1 cellular context compared by ENCODE assay signal in genomic region chr17:3903881-3904286, GRCh38.
TF ChIP-seq lines count a peak whose summit lies in the region.

No MANE protein-coding gene starts in this region.

TF ChIP-seq in HepG2, 621 proteins besides CTCF, POLR2A, EP300 and RAD21 (continued from another document and continues in another):
- no peak for TF ChIP-seq ZNF142 (CRISPR knock-in tag; IDR thresholded peaks at IDR 0.05)
- no peak for TF ChIP-seq ZSCAN31 (CRISPR knock-in tag; IDR thresholded peaks at IDR 0.05; ENCODE audit: low read depth)
- TF ChIP-seq POGK (CRISPR knock-in tag; conservative IDR thresholded peaks at IDR 0.05): no peak
- no peak for TF ChIP-seq MYPOP (CRISPR knock-in tag; IDR thresholded peaks at IDR 0.05)
- TF ChIP-seq MZF1 (CRISPR knock-in tag; IDR thresholded peaks at IDR 0.05; ENCODE audit: borderline replicate concordance): no peak
- no peak for TF ChIP-seq GMEB2 (CRISPR knock-in tag; IDR thresholded peaks at IDR 0.05; ENCODE audit: low read depth)
- TF ChIP-seq ZNF138 (CRISPR knock-in tag; IDR thresholded peaks at IDR 0.05; ENCODE audit: low read depth): no peak
- TF ChIP-seq ZNF292 (CRISPR knock-in tag; IDR thresholded peaks at IDR 0.05; ENCODE audit: borderline replicate concordance, low read depth): no peak
- TF ChIP-seq ZNF569 (CRISPR knock-in tag; IDR thresholded peaks at IDR 0.05; ENCODE audit: borderline replicate concordance): no peak
- no peak for TF ChIP-seq KDM3A (CRISPR knock-in tag; IDR thresholded peaks at IDR 0.05; ENCODE audit: low read depth)
- peak; percentile 18; the same call in 1 of the 2 replicates for TF ChIP-seq ATF7 (IDR thresholded peaks at IDR 0.05)
- TF ChIP-seq ATF7 (CRISPR knock-in tag; IDR thresholded peaks at IDR 0.05): no peak
- TF ChIP-seq TGIF2 (CRISPR knock-in tag; IDR thresholded peaks at IDR 0.05): 0 out of 2 replicates have a peak, but pooled peaks have one; percentile 41
- no peak for TF ChIP-seq SIN3A (IDR thresholded peaks at IDR 0.05; ENCODE audit: borderline replicate concordance, low read depth, low read length)
- no peak for TF ChIP-seq NR0B2 (CRISPR knock-in tag; IDR thresholded peaks at IDR 0.05)
- no peak for TF ChIP-seq MYNN (CRISPR knock-in tag; IDR thresholded peaks at IDR 0.05; ENCODE audit: low read depth)
- TF ChIP-seq ZNF331 (CRISPR knock-in tag; IDR thresholded peaks at IDR 0.05): no peak
- TF ChIP-seq MTF2 (CRISPR knock-in tag; IDR thresholded peaks at IDR 0.05; ENCODE audit: borderline replicate concordance): peak; percentile 61; the same call in 1 of the 2 replicates
- TF ChIP-seq ZNF841 (CRISPR knock-in tag; IDR thresholded peaks at IDR 0.05; ENCODE audit: borderline replicate concordance): no peak
- TF ChIP-seq ZNF451 (CRISPR knock-in tag; IDR thresholded peaks at IDR 0.05): no peak
- TF ChIP-seq IRF2 (CRISPR knock-in tag; IDR thresholded peaks at IDR 0.05): no peak
- no peak for TF ChIP-seq KLF9 (CRISPR knock-in tag; IDR thresholded peaks at IDR 0.05; ENCODE audit: low read depth)
- TF ChIP-seq CENPBD1 (CRISPR knock-in tag; IDR thresholded peaks at IDR 0.05; ENCODE audit: borderline replicate concordance, low read depth): no peak
- no peak for TF ChIP-seq FIP1L1 (IDR thresholded peaks at IDR 0.05; ENCODE audit: borderline replicate concordance, insufficient read depth, low read depth, low read length)
- TF ChIP-seq EEA1 (CRISPR knock-in tag; IDR thresholded peaks at IDR 0.05; ENCODE audit: borderline replicate concordance): no peak
- no peak for TF ChIP-seq ARNT (IDR thresholded peaks at IDR 0.05)
- TF ChIP-seq CBX2 (IDR thresholded peaks at IDR 0.05; ENCODE audit: low read depth, low read length): no peak
- no peak for TF ChIP-seq CBX2 (CRISPR knock-in tag; IDR thresholded peaks at IDR 0.05; ENCODE audit: low read depth)
- TF ChIP-seq ZNF574 (CRISPR knock-in tag; IDR thresholded peaks at IDR 0.05): 0 out of 2 replicates have a peak, but pooled peaks have one; percentile 13
- TF ChIP-seq BATF2 (CRISPR knock-in tag; IDR thresholded peaks at IDR 0.05): no peak
- TF ChIP-seq ZSCAN30 (CRISPR knock-in tag; IDR thresholded peaks at IDR 0.05): no peak
- no peak for TF ChIP-seq HOXA5 (CRISPR knock-in tag; IDR thresholded peaks at IDR 0.05)
- TF ChIP-seq ZNF775 (CRISPR knock-in tag; IDR thresholded peaks at IDR 0.05; ENCODE audit: borderline replicate concordance): no peak
- TF ChIP-seq SMAD3 (CRISPR knock-in tag; IDR thresholded peaks at IDR 0.05): no peak
- TF ChIP-seq ZSCAN25 (CRISPR knock-in tag; IDR thresholded peaks at IDR 0.05): no peak
- TF ChIP-seq ZNF83 (CRISPR knock-in tag; IDR thresholded peaks at IDR 0.05; ENCODE audit: borderline replicate concordance): no peak
- no peak for TF ChIP-seq SNAPC2 (CRISPR knock-in tag; IDR thresholded peaks at IDR 0.05)
- TF ChIP-seq RXRB (CRISPR knock-in tag; IDR thresholded peaks at IDR 0.05; ENCODE audit: borderline replicate concordance): no peak
- no peak for TF ChIP-seq AGO2 (optimal IDR thresholded peaks at IDR 0.05; ENCODE audit: low read depth, low read length)
- TF ChIP-seq PHF5A (CRISPR knock-in tag; IDR thresholded peaks at IDR 0.05; ENCODE audit: low read depth, unreplicated experiment): no peak
- TF ChIP-seq MED13 (CRISPR knock-in tag; IDR thresholded peaks at IDR 0.05): no peak
- TF ChIP-seq NR2F1 (CRISPR knock-in tag; IDR thresholded peaks at IDR 0.05): no peak
- TF ChIP-seq ZFP37 (CRISPR knock-in tag; IDR thresholded peaks at IDR 0.05; ENCODE audit: borderline replicate concordance): no peak
- no peak for TF ChIP-seq KLF13 (CRISPR knock-in tag; IDR thresholded peaks at IDR 0.05)
- TF ChIP-seq FOSL2 (CRISPR knock-in tag; IDR thresholded peaks at IDR 0.05): 0 out of 2 replicates have a peak, but pooled peaks have one; percentile 7
- TF ChIP-seq PRDM4 (CRISPR knock-in tag; IDR thresholded peaks at IDR 0.05; ENCODE audit: borderline replicate concordance): no peak
- no peak for TF ChIP-seq ZNF607 (CRISPR knock-in tag; IDR thresholded peaks at IDR 0.05; ENCODE audit: borderline replicate concordance)
